Comparison of ENCODE assay signal across 8 cellular contexts in genomic region chr2:168961450-168962229, GRCh38.
DNase-seq lines count a peak whose midpoint lies in the region; ATAC-seq and TF ChIP-seq lines count a peak whose summit lies in the region.

No MANE protein-coding gene starts in this region.

- H3K36me3 Mint-ChIP-seq in activated naive CD4-positive, alpha-beta T cell treated with anti-CD3 and anti-CD28 coated beads, Interleukin-2, amount 50 U/mL, for 72 hours: no peaks in the 10 kb centered on the region

- no peaks in the 10 kb centered on the region for H3K27me3 ChIP-seq in left ventricle myocardium inferior (ENCODE audit: low read depth)

- peak; percentile 0 to 4 for DNase-seq in NCI-H187 (lab: John Stamatoyannopoulos, UW)
- no peak for DNase-seq in NCI-H187 treated with DMSO at 0.1 percent for 48 hours (lab: John Stamatoyannopoulos, UW)
- peak; percentile 16 for DNase-seq in NCI-H82 treated with DMSO at 0.1 percent for 48 hours (lab: John Stamatoyannopoulos, UW; ENCODE audit: unreplicated experiment)
- peak in 1 of 2 donors; percentile 41 for DNase-seq in activated naive CD4-positive, alpha-beta T cell treated with anti-CD3 and anti-CD28 coated beads, Interleukin-2, amount 50 U/mL, for 72 hours (ENCODE audit: low spot score in 2 of 2)
- no peak for DNase-seq in left ventricle myocardium inferior
- DNase-seq in retinal pigment epithelial cell (ENCODE audit: low read depth): peak; percentile 33

- H3K27ac ChIP-seq in left ventricle myocardium inferior (replicated peaks): no peak overlapping the region

- H3K4me1 ChIP-seq in left ventricle myocardium inferior: no peaks in the 10 kb centered on the region

- intact Hi-C loops in left ventricle myocardium inferior (cut with micrococcal nuclease): loop anchor here (10.0 kb wide), 2 partner anchors 153 to 183 kb away; no protein-coding TSS in a partner anchor

- H3K27ac Mint-ChIP-seq in activated naive CD4-positive, alpha-beta T cell treated with anti-CD3 and anti-CD28 coated beads, Interleukin-2, amount 50 U/mL, for 72 hours: no peak overlapping the region

- H3K4me3 ChIP-seq in left ventricle myocardium inferior (no peak overlapping the region), retinal pigment epithelial cell (ENCODE audit: low read length) (no peak overlapping the region)

- H3K36me3 ChIP-seq in left ventricle myocardium inferior: no peaks in the 10 kb centered on the region

- H3K9me3 Mint-ChIP-seq in activated naive CD4-positive, alpha-beta T cell treated with anti-CD3 and anti-CD28 coated beads, Interleukin-2, amount 50 U/mL, for 72 hours: no peaks in the 10 kb centered on the region

- H3K9me3 ChIP-seq in left ventricle myocardium inferior (replicated peaks): no peaks in the 10 kb centered on the region

- ATAC-seq in GM19455 (IDR thresholded peaks at IDR 0.05; ENCODE audit: unreplicated experiment) (peak; percentile 92), HG03565 (IDR thresholded peaks at IDR 0.05; ENCODE audit: unreplicated experiment) (peak; percentile 89)
- ATAC-seq in activated naive CD4-positive, alpha-beta T cell treated with anti-CD3 and anti-CD28 coated beads, Interleukin-2, amount 50 U/mL, for 72 hours: peak; percentile 69 to 81

- TF ChIP-seq CTCF in left ventricle myocardium inferior (IDR thresholded peaks at IDR 0.05; ENCODE audit: borderline replicate concordance): peak; percentile 86
- TF ChIP-seq CTCF in retinal pigment epithelial cell (conservative IDR thresholded peaks at IDR 0.05; ENCODE audit: low read depth, low read length): peak; percentile 82

Comparison
In these comparisons a context has a peak if more than half of its experiments do, and no peak if none do; other contexts are left out.
1. DNase-seq: peak in NCI-H187 (2 of 2), NCI-H82 treated with DMSO at 0.1 percent for 48 hours (single experiment) and retinal pigment epithelial cell (single experiment); none in NCI-H187 treated with DMSO at 0.1 percent for 48 hours (single experiment) and left ventricle myocardium inferior (single experiment).
2. Peak in every context shown above with its lines, with median percentiles within 50 percentile points of each other: ATAC-seq.